ENCODE assay signal across 10 cellular contexts in the genomic region with DNA sequence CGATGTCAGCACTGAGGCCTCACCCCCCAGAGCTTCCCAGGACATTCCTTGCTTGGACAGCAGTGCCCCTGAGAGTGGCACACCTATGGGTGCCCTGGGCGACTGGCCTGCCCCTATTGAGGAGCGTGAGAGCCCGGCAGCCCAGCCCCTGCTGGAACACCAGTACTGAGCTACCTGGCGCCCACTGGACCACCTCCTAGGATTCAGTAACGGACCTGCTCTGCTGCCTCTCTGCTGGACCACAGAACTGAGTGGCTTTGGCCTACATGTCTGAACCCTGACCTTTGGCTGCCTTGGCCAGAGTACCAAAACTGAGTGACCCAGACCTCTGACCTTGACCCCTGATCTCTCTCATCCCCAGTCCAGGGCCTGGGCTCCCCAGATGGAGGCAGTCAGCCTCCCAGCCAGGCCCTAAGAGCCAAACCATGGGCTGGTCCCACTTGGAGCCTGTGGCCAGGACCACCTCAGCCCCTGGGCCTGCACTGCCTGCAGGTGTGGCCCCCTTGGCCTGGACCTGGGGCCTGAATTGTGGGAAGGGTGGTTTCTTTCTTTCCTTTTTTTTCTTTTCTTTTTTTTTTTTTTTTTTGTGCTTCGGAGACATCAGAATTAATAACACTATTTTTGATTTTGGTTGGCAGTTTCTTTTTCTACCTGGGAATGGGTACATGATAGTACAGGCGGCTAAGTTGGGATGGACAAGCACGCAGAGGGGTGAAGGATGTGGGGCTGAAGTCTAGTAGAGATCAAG. TPM values are rescaled to one million over a fixed set of nuclear protein-coding genes. Genes with fewer than 3 reads are reported as not detected.
DNase-seq lines count a peak whose midpoint lies in the region; ATAC-seq and TF ChIP-seq lines count a peak whose summit lies in the region.
"Had no signal": no experiment of that assay in that cellular context is flagged by ENCODE, and none has a peak within 500 bp of the region (broad histone marks: within the 10 kb centered on the region; RNA-seq: fewer than 3 reads in every experiment).

No MANE protein-coding gene starts in this region.

- ATAC-seq in HG03521 (IDR thresholded peaks at IDR 0.05; ENCODE audit: unreplicated experiment) (no peak), GM18505 (IDR thresholded peaks at IDR 0.05; ENCODE audit: unreplicated experiment) (no peak), HG02973 (IDR thresholded peaks at IDR 0.05; ENCODE audit: unreplicated experiment) (no peak)

- no peaks in the 10 kb centered on the region for H3K9me3 Mint-ChIP-seq in T-helper 2 cell treated with Interferon-gamma antibody and Interleukin-4, amounts not matched to agents 5 μg/mL and 100 μg/mL, for 36 hours
- no peaks in the 10 kb centered on the region for H3K9me3 Mint-ChIP-seq in immature natural killer cell

- TF ChIP-seq CTCF in VCaP (conservative IDR thresholded peaks at IDR 0.05), result no peak
- no peak for TF ChIP-seq CTCF in spleen (IDR thresholded peaks at IDR 0.05 in 8 of 11, conservative IDR thresholded peaks at IDR 0.05 in 3 of 11)

- H3K4me3 Mint-ChIP-seq in T-helper 2 cell treated with Interferon-gamma antibody and Interleukin-4, amounts not matched to agents 5 μg/mL and 100 μg/mL, for 36 hours, result peak overlapping the region; percentile 76
- H3K4me3 Mint-ChIP-seq in immature natural killer cell, result peak overlapping the region; percentile 91 to 100 (median 92)

- no peaks in the 10 kb centered on the region for H3K27me3 ChIP-seq in spleen (replicated peaks in 1 of 7)

- peaks cover 2 to 67% (median 40%) of the 10 kb centered on the region in 6 donors for H3K36me3 ChIP-seq in spleen

- peak overlapping the region; percentile 73 for H3K27ac ChIP-seq in VCaP
- peak overlapping the region; percentile 79 to 99 (median 96) for H3K27ac ChIP-seq in spleen

- TF ChIP-seq POLR2A in spleen (IDR thresholded peaks at IDR 0.05) (no peak), GM18505 (IDR thresholded peaks at IDR 0.05; ENCODE audit: borderline replicate concordance, extremely low read depth, insufficient read depth, insufficient read length) (no peak)

- 89 to 96% (median 91%) methylated on average over 6 to 9 of the region's 9 CpGs for WGBS in spleen, 5 donors

- no peak for DNase-seq in T-helper 2 cell treated with Interferon-gamma antibody and Interleukin-4, amounts not matched to agents 5 μg/mL and 100 μg/mL, for 36 hours (ENCODE audit: low spot score)
- DNase-seq in T-helper 2 cell (no peak), immature natural killer cell (no peak), spleen (peak; percentile 78)
- DNase-seq: cerebellar nuclear complex, NCI-H1436 treated with DMSO at 0.1 percent for 48 hours had no signal

- peak overlapping the region in 2 of 8 donors; percentile 84 to 93 for H3K4me3 ChIP-seq in spleen

- peaks cover 46% of the 10 kb centered on the region for H3K36me3 Mint-ChIP-seq in T-helper 2 cell treated with Interferon-gamma antibody and Interleukin-4, amounts not matched to agents 5 μg/mL and 100 μg/mL, for 36 hours (ENCODE audit: low read depth)
- peaks cover 0 to 14% (median 4%) of the 10 kb centered on the region in 3 donors for H3K36me3 Mint-ChIP-seq in immature natural killer cell

- H3K27me3 Mint-ChIP-seq in T-helper 2 cell treated with Interferon-gamma antibody and Interleukin-4, amounts not matched to agents 5 μg/mL and 100 μg/mL, for 36 hours (ENCODE audit: low read depth), result no peaks in the 10 kb centered on the region
- H3K27me3 Mint-ChIP-seq in immature natural killer cell (ENCODE audit: low read depth in 3 of 3), result peaks cover 33 to 46% (median 35%) of the 10 kb centered on the region in 3 donors

- intact Hi-C loops in spleen (cut with DNase I; ENCODE audit: low total_unique reads), result loop anchor here (10.0 kb wide), 1 partner anchor 68 kb away; no protein-coding TSS in a partner anchor

- peak overlapping the region; percentile 60 for H3K27ac Mint-ChIP-seq in T-helper 2 cell treated with Interferon-gamma antibody and Interleukin-4, amounts not matched to agents 5 μg/mL and 100 μg/mL, for 36 hours
- H3K27ac Mint-ChIP-seq in immature natural killer cell, result peak overlapping the region; percentile 89 to 100 (median 100)

- peaks cover 30% of the 10 kb centered on the region for H3K4me1 Mint-ChIP-seq in T-helper 2 cell treated with Interferon-gamma antibody and Interleukin-4, amounts not matched to agents 5 μg/mL and 100 μg/mL, for 36 hours (ENCODE audit: low read depth)
- H3K4me1 Mint-ChIP-seq in immature natural killer cell, result peaks cover 64 to 70% of the 10 kb centered on the region in 2 donors

- peaks cover 58 to 96% (median 80%) of the 10 kb centered on the region in 6 donors for H3K4me1 ChIP-seq in spleen

- no peaks in the 10 kb centered on the region for H3K9me3 ChIP-seq in spleen

RNA-seq across cellular contexts. Expression of gene SIPA1, which starts 0.9 kb away (rescaled TPM):
- polyA plus RNA-seq in immature natural killer cell, result 100 to 1,000 TPM; 166 to 430 (median 222) TPM
- 100 to 1,000 TPM; 167 to 308 (median 255) TPM for total RNA-seq in spleen
- 100 to 1,000 TPM; 269 to 423 (median 327) TPM for polyA plus RNA-seq in spleen

RNA-seq across cellular contexts. Expression of gene PCNX3, which starts 21.4 kb away (rescaled TPM):
- polyA plus RNA-seq in immature natural killer cell (10 to 100 TPM in 1 of 3 donors, under 1 TPM in 2; 0.14 to 11.7 (median 0.89) TPM), spleen (10 to 100 TPM in 2 of 3 donors, 1 to 10 TPM in 1; 9.2 to 24.9 (median 17.7) TPM)
- 10 to 100 TPM; 38.6 to 51.3 (median 47.4) TPM for total RNA-seq in spleen

RNA-seq across cellular contexts. Expression of gene MAP3K11, which starts 23.0 kb away (rescaled TPM):
- polyA plus RNA-seq in immature natural killer cell (10 to 100 TPM; 11.1 to 29.5 (median 12.3) TPM), spleen (100 to 1,000 TPM in 1 of 3 donors, 10 to 100 TPM in 2; 29.4 to 109 (median 97.7) TPM)
- 100 to 1,000 TPM in 3 of 7 donors, 10 to 100 TPM in 4; 93.5 to 158 (median 99.9) TPM for total RNA-seq in spleen

RNA-seq across cellular contexts. Expression of gene RELA, which starts 25.7 kb away (rescaled TPM):
- polyA plus RNA-seq in immature natural killer cell (10 to 100 TPM; 38.5 to 88.4 (median 41.8) TPM), spleen (10 to 100 TPM; 25.8 to 43.0 (median 25.9) TPM)
- total RNA-seq in spleen, result 100 to 1,000 TPM in 1 of 7 donors, 10 to 100 TPM in 6; 68.2 to 115 (median 85.3) TPM

RNA-seq across cellular contexts. Expression of gene KCNK7, which starts 41.4 kb away (rescaled TPM):
- polyA plus RNA-seq in immature natural killer cell (not detected), spleen (1 to 10 TPM; 1.9 to 6.2 (median 2.9) TPM)
- 1 to 10 TPM in 4 of 7 donors, under 1 TPM in 3; 0.63 to 3.2 (median 1.1) TPM for total RNA-seq in spleen
